1 cellular context compared by ENCODE assay signal in genomic region chr17:64281962-64282752, GRCh38.
A peak's percentile ranks its signal among the peaks of the same experiment; 100 is the strongest.
TF ChIP-seq lines count a peak whose summit lies in the region.

No MANE protein-coding gene starts in this region.

TF ChIP-seq in HepG2, 621 proteins besides CTCF, POLR2A, EP300 and RAD21 (continued from another document and continues in another):
- TF ChIP-seq ZNF362 (CRISPR knock-in tag; IDR thresholded peaks at IDR 0.05; ENCODE audit: borderline replicate concordance) (peak; percentile 94), HOXA9 (CRISPR knock-in tag; IDR thresholded peaks at IDR 0.05; ENCODE audit: borderline replicate concordance) (no peak), NR1H2 (CRISPR knock-in tag; IDR thresholded peaks at IDR 0.05; ENCODE audit: borderline replicate concordance, low read depth) (no peak), ZBTB40 (IDR thresholded peaks at IDR 0.05) (no peak), ZBTB40 (CRISPR knock-in tag; IDR thresholded peaks at IDR 0.05) (no peak), ZNF280B (CRISPR knock-in tag; IDR thresholded peaks at IDR 0.05; ENCODE audit: borderline replicate concordance) (no peak), ETS1 (CRISPR knock-in tag; IDR thresholded peaks at IDR 0.05) (no peak), ZFP90 (CRISPR knock-in tag; IDR thresholded peaks at IDR 0.05; ENCODE audit: borderline replicate concordance) (no peak), ZXDC (CRISPR knock-in tag; IDR thresholded peaks at IDR 0.05) (no peak), BRF2 (CRISPR knock-in tag; IDR thresholded peaks at IDR 0.05) (no peak), FOXO4 (CRISPR knock-in tag; conservative IDR thresholded peaks at IDR 0.05) (no peak), NKX3-1 (CRISPR knock-in tag; IDR thresholded peaks at IDR 0.05) (no peak), PBX3 (CRISPR knock-in tag; IDR thresholded peaks at IDR 0.05; ENCODE audit: borderline replicate concordance) (no peak), ZNF691 (CRISPR knock-in tag; IDR thresholded peaks at IDR 0.05; ENCODE audit: borderline replicate concordance, low read depth) (no peak), ZNF34 (CRISPR knock-in tag; IDR thresholded peaks at IDR 0.05; ENCODE audit: borderline replicate concordance) (no peak), PTBP1 (IDR thresholded peaks at IDR 0.05; ENCODE audit: low read depth, low read length, poor library complexity, severe bottlenecking) (no peak), ZNF816 (CRISPR knock-in tag; IDR thresholded peaks at IDR 0.05; ENCODE audit: borderline replicate concordance) (no peak), ZBTB49 (CRISPR knock-in tag; IDR thresholded peaks at IDR 0.05; ENCODE audit: borderline replicate concordance) (no peak), ZNF569 (CRISPR knock-in tag; IDR thresholded peaks at IDR 0.05; ENCODE audit: borderline replicate concordance) (no peak), GABPA (IDR thresholded peaks at IDR 0.05; ENCODE audit: low read depth, low read length) (no peak), GABPA (CRISPR knock-in tag; IDR thresholded peaks at IDR 0.05; ENCODE audit: low read depth) (no peak), HOXD1 (CRISPR knock-in tag; IDR thresholded peaks at IDR 0.05) (no peak), FOXM1 (CRISPR knock-in tag; IDR thresholded peaks at IDR 0.05) (no peak), ZKSCAN8 (CRISPR knock-in tag; IDR thresholded peaks at IDR 0.05; ENCODE audit: borderline replicate concordance) (no peak), TBL1XR1 (IDR thresholded peaks at IDR 0.05; ENCODE audit: borderline replicate concordance, low read length, partially characterized antibody) (no peak), ZNF530 (CRISPR knock-in tag; IDR thresholded peaks at IDR 0.05; ENCODE audit: low read depth) (no peak), GABPB1 (CRISPR knock-in tag; IDR thresholded peaks at IDR 0.05) (no peak), ARID2 (CRISPR knock-in tag; IDR thresholded peaks at IDR 0.05; ENCODE audit: borderline replicate concordance) (no peak), NR2F6 (IDR thresholded peaks at IDR 0.05) (no peak), NR2F6 (CRISPR knock-in tag; IDR thresholded peaks at IDR 0.05) (0 out of 2 replicates have a peak, but pooled peaks have one; percentile 17), ZNF547 (CRISPR knock-in tag; IDR thresholded peaks at IDR 0.05) (0 out of 2 replicates have a peak, but pooled peaks have one; percentile 44), ZNF484 (CRISPR knock-in tag; IDR thresholded peaks at IDR 0.05; ENCODE audit: borderline replicate concordance, low read depth) (no peak), SYNCRIP (IDR thresholded peaks at IDR 0.05; ENCODE audit: insufficient read depth, low read depth, low read length) (no peak), ZNF749 (CRISPR knock-in tag; IDR thresholded peaks at IDR 0.05; ENCODE audit: borderline replicate concordance) (no peak), LCORL (IDR thresholded peaks at IDR 0.05) (no peak), LCORL (CRISPR knock-in tag; IDR thresholded peaks at IDR 0.05) (no peak)
